ENCODE assay signal across 14 cellular contexts in genomic region chr4:61520688-61521160, GRCh38.
DNase-seq lines count a peak whose midpoint lies in the region; ATAC-seq and TF ChIP-seq lines count a peak whose summit lies in the region.
"Had no signal": no experiment of that assay in that cellular context is flagged by ENCODE, and none has a peak within 500 bp of the region (broad histone marks: within the 10 kb centered on the region; RNA-seq: fewer than 3 reads in every experiment).

No MANE protein-coding gene starts in this region.

- in situ Hi-C loops in mammary epithelial cell (cut with MboI; ENCODE audit: low sequenced_read_pairs in 2 of 2): no loop called here

- DNase-seq in H4 (ENCODE audit: low spot score) (peak; percentile 10), NCI-H1105 (lab: John Stamatoyannopoulos, UW) (peak; percentile 12), mammary epithelial cell (peak; percentile 56), HUDEP-2 (lab: John Stamatoyannopoulos, UW; ENCODE audit: unreplicated experiment in 76 of 76) (no peak)
- DNase-seq in CD8-positive, alpha-beta T cell: no peak
- DNase-seq: activated CD4-positive, alpha-beta T cell treated with anti-CD3 and anti-CD28 coated beads, Interleukin-2, amount 50 U/mL, for 1 hour; C1 segment of cervical spinal cord; caudate nucleus; esophagus squamous epithelium; NCI-H1436 had no signal

- H3K79me2 ChIP-seq in mammary epithelial cell (ENCODE audit: insufficient read depth, low read length): no peaks in the 10 kb centered on the region

- H2AFZ ChIP-seq in mammary epithelial cell (ENCODE audit: low read depth, low read length): no peak overlapping the region

- dilution Hi-C loops in mammary epithelial cell (cut with HindIII; ENCODE audit: low sequenced_read_pairs): no loop called here

- no peaks in the 10 kb centered on the region for H3K27me3 ChIP-seq in mammary epithelial cell (ENCODE audit: insufficient read depth, low read length)
- H3K27me3 ChIP-seq in CD8-positive, alpha-beta T cell (ENCODE audit: insufficient read depth, low read length): no peaks in the 10 kb centered on the region
- H3K27me3 ChIP-seq: esophagus squamous epithelium had no signal

- BruUV-seq in mammary epithelial cell (replicated peaks; lab: Mats Ljungman, UMichigan): no TSS peak

- no peak overlapping the region for H3K27ac ChIP-seq in mammary epithelial cell (ENCODE audit: insufficient read depth, low read depth, low read length)
- peak overlapping the region; percentile 2 for H3K27ac ChIP-seq in mesodermal cell (ENCODE audit: low read depth, low read length, severe bottlenecking)
- H3K27ac ChIP-seq in CD8-positive, alpha-beta T cell (ENCODE audit: low read depth, low read length): no peak overlapping the region
- H3K27ac ChIP-seq: esophagus squamous epithelium had no signal

- H3K4me3 Mint-ChIP-seq in CD8-positive, alpha-beta T cell: no peak overlapping the region
- H3K4me3 Mint-ChIP-seq: T-helper 1 cell treated with Interleukin-12 subunit alpha and Interleukin-12 subunit beta and Interleukin-4 antibody, amounts not matched to agents 30 μg/mL and 1 μg/mL, for 36 hours had no signal

- no peaks in the 10 kb centered on the region for H3K27me3 Mint-ChIP-seq in CD8-positive, alpha-beta T cell (ENCODE audit: low read depth)

- no peak overlapping the region for H3K9ac ChIP-seq in mammary epithelial cell (ENCODE audit: insufficient read depth, low read length)

- POLR2A ChIA-PET in CD8-positive, alpha-beta T cell (lab: Charles Lee): no interaction called here

- no peaks in the 10 kb centered on the region for H3K4me1 Mint-ChIP-seq in CD8-positive, alpha-beta T cell (ENCODE audit: low read depth)

- H3K9me3 ChIP-seq in mammary epithelial cell (replicated peaks; ENCODE audit: insufficient read depth, low read length) (no peaks in the 10 kb centered on the region), mesodermal cell (ENCODE audit: control insufficient read depth, low read length) (no peaks in the 10 kb centered on the region)
- H3K9me3 ChIP-seq in CD8-positive, alpha-beta T cell (ENCODE audit: low read length): no peaks in the 10 kb centered on the region
- H3K9me3 ChIP-seq: esophagus squamous epithelium had no signal

- H3K27ac Mint-ChIP-seq in CD8-positive, alpha-beta T cell: no peak overlapping the region
- H3K27ac Mint-ChIP-seq: T-helper 1 cell treated with Interleukin-12 subunit alpha and Interleukin-12 subunit beta and Interleukin-4 antibody, amounts not matched to agents 30 μg/mL and 1 μg/mL, for 36 hours had no signal

- H4K20me1 ChIP-seq in mammary epithelial cell (ENCODE audit: insufficient read depth, low read length): no peaks in the 10 kb centered on the region

- H3K4me1 ChIP-seq in mammary epithelial cell (ENCODE audit: insufficient read depth, low read length) (no peaks in the 10 kb centered on the region), mesodermal cell (ENCODE audit: control insufficient read depth, insufficient read depth, low read length, poor library complexity, severe bottlenecking) (peaks cover 5% of the 10 kb centered on the region)
- no peaks in the 10 kb centered on the region for H3K4me1 ChIP-seq in CD8-positive, alpha-beta T cell (ENCODE audit: insufficient read depth, low read length)

- peaks cover 6% of the 10 kb centered on the region for H3K9me3 Mint-ChIP-seq in CD8-positive, alpha-beta T cell

- H3K36me3 Mint-ChIP-seq in CD8-positive, alpha-beta T cell: no peaks in the 10 kb centered on the region

- 78% methylated on average over 1 of the region's 1 CpG for WGBS in mammary epithelial cell (ENCODE audit: low coverage, missing lambda C conversion rate)
- no CpG with 5 or more reads among the region's 1 CpG for WGBS in mesodermal cell (ENCODE audit: insufficient coverage in 2 of 2), 2 experiments

- H3K4me3 ChIP-seq in mammary epithelial cell (replicated peaks in 1 of 3; ENCODE audit: insufficient read depth in 1 of 3, low read depth in 2 of 3, low read length in 3 of 3): no peak overlapping the region
- no peak overlapping the region for H3K4me3 ChIP-seq in mesodermal cell (ENCODE audit: extremely low read depth, insufficient read depth, low read length, poor library complexity, severe bottlenecking)
- no peak overlapping the region for H3K4me3 ChIP-seq in CD8-positive, alpha-beta T cell (ENCODE audit: low read depth, low read length)
- H3K4me3 ChIP-seq: esophagus squamous epithelium had no signal

- CTCF ChIA-PET in mammary epithelial cell (lab: Charles Lee; ENCODE audit: low non-redundant PET): no interaction called here
- CTCF ChIA-PET in CD8-positive, alpha-beta T cell (lab: Charles Lee): no interaction called here

- H3K36me3 ChIP-seq in mammary epithelial cell (ENCODE audit: insufficient read depth, low read length) (no peaks in the 10 kb centered on the region), mesodermal cell (ENCODE audit: control insufficient read depth, insufficient read depth, low read length) (no peaks in the 10 kb centered on the region)
- H3K36me3 ChIP-seq in CD8-positive, alpha-beta T cell (ENCODE audit: insufficient read depth, low read length): no peaks in the 10 kb centered on the region
- H3K36me3 ChIP-seq: esophagus squamous epithelium had no signal

- H3K4me2 ChIP-seq in mammary epithelial cell (ENCODE audit: insufficient read depth, low read depth, low read length): peak overlapping the region; percentile 21

- TF ChIP-seq CTCF in mammary epithelial cell (conservative IDR thresholded peaks at IDR 0.05 in 1 of 2, IDR thresholded peaks at IDR 0.05 in 1 of 2; ENCODE audit: extremely low read depth in 1 of 2, insufficient read depth in 1 of 2, low read depth in 1 of 2, low read length in 2 of 2): no peak
- no peak for TF ChIP-seq CTCF in CD8-positive, alpha-beta T cell (IDR thresholded peaks at IDR 0.05)

- intact Hi-C loops in mammary epithelial cell (cut with micrococcal nuclease): loop anchor here (5.0 kb wide), 1 partner anchor 53 kb away; no protein-coding TSS in a partner anchor
- intact Hi-C loops in CD8-positive, alpha-beta T cell (cut with DNase I, micrococcal nuclease): no loop called here

- no peak for ATAC-seq in GM19351 (IDR thresholded peaks at IDR 0.05; ENCODE audit: unreplicated experiment)
- ATAC-seq in CD8-positive, alpha-beta T cell: no peak
- no peak for ATAC-seq in HG03095 (IDR thresholded peaks at IDR 0.05; ENCODE audit: unreplicated experiment)

Comparison
In these comparisons a context has a peak if more than half of its experiments do, and no peak if none do; other contexts are left out.
1. DNase-seq: peak in H4 (single experiment), NCI-H1105 (single experiment) and mammary epithelial cell (single experiment); none in HUDEP-2 (0 of 76) and CD8-positive, alpha-beta T cell (0 of 7).